Comparison of ENCODE assay signal across 9 cellular contexts in the genomic region with DNA sequence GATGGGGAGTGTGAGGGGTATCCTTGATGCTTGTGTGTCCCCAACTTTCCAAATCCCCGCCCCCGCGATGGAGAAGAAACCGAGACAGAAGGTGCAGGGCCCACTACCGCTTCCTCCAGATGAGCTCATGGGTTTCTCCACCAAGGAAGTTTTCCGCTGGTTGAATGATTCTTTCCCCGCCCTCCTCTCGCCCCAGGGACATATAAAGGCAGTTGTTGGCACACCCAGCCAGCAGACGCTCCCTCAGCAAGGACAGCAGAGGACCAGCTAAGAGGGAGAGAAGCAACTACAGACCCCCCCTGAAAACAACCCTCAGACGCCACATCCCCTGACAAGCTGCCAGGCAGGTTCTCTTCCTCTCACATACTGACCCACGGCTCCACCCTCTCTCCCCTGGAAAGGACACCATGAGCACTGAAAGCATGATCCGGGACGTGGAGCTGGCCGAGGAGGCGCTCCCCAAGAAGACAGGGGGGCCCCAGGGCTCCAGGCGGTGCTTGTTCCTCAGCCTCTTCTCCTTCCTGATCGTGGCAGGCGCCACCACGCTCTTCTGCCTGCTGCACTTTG. TPM values are rescaled to one million over a fixed set of nuclear protein-coding genes. Genes with fewer than 3 reads are reported as not detected.
DNase-seq lines count a peak whose midpoint lies in the region; ATAC-seq and TF ChIP-seq lines count a peak whose summit lies in the region.
"Had no signal": no experiment of that assay in that cellular context is flagged by ENCODE, and none has a peak within 500 bp of the region (broad histone marks: within the 10 kb centered on the region; RNA-seq: fewer than 3 reads in every experiment).

A gene (plus strand): TSS at position 231 of the 567 bp plus-strand sequence. CDS start 177 bp downstream, at position 408.

- H3K9ac ChIP-seq in SK-N-MC (ENCODE audit: insufficient read length) (no peak within 1 kb of the TSS), mucosa of rectum (ENCODE audit: low read depth in 1 of 2, low read length in 2 of 2) (peak within 1 kb of the TSS; percentile 35 to 47)

- intact Hi-C loops in Calu3 (cut with micrococcal nuclease; ENCODE audit: unreplicated experiment), result no loop called here

- CTCF ChIA-PET in Calu3 (lab: Charles Lee), result interaction anchor here (1.0 to 1.4 kb wide), 3 partner anchors 21 to 28 kb away, joined by 3 to 5 read pairs (median 4); a partner anchor contains a TSS

- BruUV-seq in Calu3 (replicated peaks; lab: Mats Ljungman, UMichigan), result no TSS peak

- H3K4me3 ChIP-seq in SK-N-MC, result peak within 1 kb of the TSS; percentile 15; the same call in 1 of the 2 replicates
- H3K4me3 ChIP-seq in mucosa of rectum (ENCODE audit: low read length in 2 of 2), result peak within 1 kb of the TSS; percentile 47 to 74
- peak within 1 kb of the TSS; percentile 39 for H3K4me3 ChIP-seq in suprapubic skin

- no peaks in the 10 kb centered on the region for H3K36me3 ChIP-seq in SK-N-MC (ENCODE audit: insufficient read depth, low read length)
- H3K36me3 ChIP-seq in mucosa of rectum (ENCODE audit: control insufficient read depth in 2 of 2, insufficient read depth in 2 of 2, low read length in 2 of 2), result no peaks in the 10 kb centered on the region
- H3K36me3 ChIP-seq in suprapubic skin, result no peaks in the 10 kb centered on the region

- H3K9me3 ChIP-seq in SK-N-MC (ENCODE audit: low read depth, low read length) (no peaks in the 10 kb centered on the region), mucosa of rectum (ENCODE audit: control insufficient read depth in 2 of 2, low read length in 2 of 2) (no peaks in the 10 kb centered on the region), suprapubic skin (no peaks in the 10 kb centered on the region)

- no peak within 1 kb of the TSS for H3K27ac ChIP-seq in SK-N-MC
- H3K27ac ChIP-seq in mucosa of rectum (ENCODE audit: low read depth in 2 of 2, low read length in 2 of 2), result peak within 1 kb of the TSS; percentile 25 to 68
- no peak within 1 kb of the TSS for H3K27ac ChIP-seq in suprapubic skin

- H3K4me1 Mint-ChIP-seq in activated naive CD8-positive, alpha-beta T cell treated with anti-CD3 and anti-CD28 coated beads, Interleukin-2, amount 10 ng/mL, durations not matched to agents 7 days and 5 days, result peaks cover 81% of the 10 kb centered on the region
- peaks cover 2% of the 10 kb centered on the region for H3K4me1 Mint-ChIP-seq in Calu3 (ENCODE audit: low read depth, unreplicated experiment)

- peak in 1 of 2 donors; percentile 37 for TF ChIP-seq POLR2A in suprapubic skin (IDR thresholded peaks at IDR 0.05)

- H3K36me3 Mint-ChIP-seq in activated naive CD8-positive, alpha-beta T cell treated with anti-CD3 and anti-CD28 coated beads, Interleukin-2, amount 10 ng/mL, durations not matched to agents 7 days and 5 days, result peaks cover 40% of the 10 kb centered on the region
- no peaks in the 10 kb centered on the region for H3K36me3 Mint-ChIP-seq in Calu3 (ENCODE audit: insufficient read depth, unreplicated experiment)

- TF ChIP-seq CTCF in suprapubic skin (IDR thresholded peaks at IDR 0.05), result no peak
- TF ChIP-seq CTCF in Calu3 (IDR thresholded peaks at IDR 0.05; ENCODE audit: unreplicated experiment), result no peak

- ATAC-seq in activated naive CD8-positive, alpha-beta T cell treated with anti-CD3 and anti-CD28 coated beads, Interleukin-2, amount 10 ng/mL, durations not matched to agents 7 days and 5 days (ENCODE audit: low read depth), result peak; percentile 12
- ATAC-seq in HG03095 (IDR thresholded peaks at IDR 0.05; ENCODE audit: unreplicated experiment), result no peak

- WGBS in suprapubic skin, result 17% methylated on average over 19 of the region's 19 CpGs

- H3K27me3 Mint-ChIP-seq in activated naive CD8-positive, alpha-beta T cell treated with anti-CD3 and anti-CD28 coated beads, Interleukin-2, amount 10 ng/mL, durations not matched to agents 7 days and 5 days, result peaks cover 3% of the 10 kb centered on the region
- peaks cover 53% of the 10 kb centered on the region for H3K27me3 Mint-ChIP-seq in Calu3 (ENCODE audit: unreplicated experiment)

- peak within 1 kb of the TSS; percentile 81 for H3K27ac Mint-ChIP-seq in activated naive CD8-positive, alpha-beta T cell treated with anti-CD3 and anti-CD28 coated beads, Interleukin-2, amount 10 ng/mL, durations not matched to agents 7 days and 5 days
- H3K27ac Mint-ChIP-seq in Calu3 (ENCODE audit: unreplicated experiment), result no peak within 1 kb of the TSS

- H3K4me3 Mint-ChIP-seq in activated naive CD8-positive, alpha-beta T cell treated with anti-CD3 and anti-CD28 coated beads, Interleukin-2, amount 10 ng/mL, durations not matched to agents 7 days and 5 days, result peak within 1 kb of the TSS; percentile 90
- no peak within 1 kb of the TSS for H3K4me3 Mint-ChIP-seq in Calu3 (ENCODE audit: low read depth, unreplicated experiment)

- H3K27me3 ChIP-seq in mucosa of rectum (ENCODE audit: control insufficient read depth in 2 of 2, insufficient read depth in 2 of 2, low read length in 2 of 2), result peaks cover 0 to 5% of the 10 kb centered on the region in 2 donors
- peaks cover 3% of the 10 kb centered on the region for H3K27me3 ChIP-seq in suprapubic skin

- POLR2A ChIA-PET in activated naive CD8-positive, alpha-beta T cell treated with anti-CD3 and anti-CD28 coated beads, Interleukin-2, amount 10 ng/mL, durations not matched to agents 7 days and 5 days (lab: Charles Lee), result interaction anchor here (0.6 to 16.0 kb wide), 14 partner anchors 7 to 260 kb away, joined by 3 to 481 read pairs (median 5); a partner anchor contains a TSS

- no peaks in the 10 kb centered on the region for H3K9me3 Mint-ChIP-seq in activated naive CD8-positive, alpha-beta T cell treated with anti-CD3 and anti-CD28 coated beads, Interleukin-2, amount 10 ng/mL, durations not matched to agents 7 days and 5 days
- no peaks in the 10 kb centered on the region for H3K9me3 Mint-ChIP-seq in Calu3 (ENCODE audit: low read depth, unreplicated experiment)

- H3K4me1 ChIP-seq in mucosa of rectum (ENCODE audit: control insufficient read depth in 2 of 2, insufficient read depth in 2 of 2, low read length in 2 of 2) (peaks cover 3 to 11% of the 10 kb centered on the region in 2 donors), suprapubic skin (peaks cover 7% of the 10 kb centered on the region)

- DNase-seq in ELF-1 (ENCODE audit: low read depth, low spot score), result peak; percentile 37
- DNase-seq in SK-N-MC (ENCODE audit: low read depth, low spot score), result no peak
- peak; percentile 71 for DNase-seq in activated naive CD8-positive, alpha-beta T cell treated with anti-CD3 and anti-CD28 coated beads, Interleukin-2, amount 10 ng/mL, durations not matched to agents 7 days and 5 days
- no peak for DNase-seq in suprapubic skin (ENCODE audit: low spot score in 2 of 2)
- DNase-seq in Calu3, result no peak
- DNase-seq in NCI-H1930 (lab: John Stamatoyannopoulos, UW), result no peak

- no peak for TF ChIP-seq EP300 in suprapubic skin (IDR thresholded peaks at IDR 0.05)

RNA-seq across cellular contexts. Expression of the gene that starts here (rescaled TPM):
- total RNA-seq in activated naive CD8-positive, alpha-beta T cell treated with anti-CD3 and anti-CD28 coated beads, Interleukin-2, amount 10 ng/mL, durations not matched to agents 7 days and 5 days, result 10 to 100 TPM; 18.5 to 18.6 TPM
- total RNA-seq in suprapubic skin (1 to 10 TPM; 1.0 to 6.4 (median 3.3) TPM), Calu3 (2022) (0.22 and 0.68 TPM in 2 replicates)
- total RNA-seq: dermis microvascular lymphatic vessel endothelial cell had no signal

Comparison
In these comparisons a context has a peak if more than half of its experiments do, and no peak if none do; other contexts are left out.
1. DNase-seq: peak in ELF-1 (single experiment) and activated naive CD8-positive, alpha-beta T cell treated with anti-CD3 and anti-CD28 coated beads, Interleukin-2, amount 10 ng/mL, durations not matched to agents 7 days and 5 days (single experiment); none in SK-N-MC (single experiment), suprapubic skin (0 of 2), Calu3 (single experiment) and NCI-H1930 (0 of 2).
2. H3K27ac ChIP-seq: peak in mucosa of rectum (2 of 2); none in SK-N-MC (single experiment) and suprapubic skin (single experiment).
3. Peak in every context shown above with its lines, with median percentiles within 50 percentile points of each other: H3K4me3 ChIP-seq.